7 cellular contexts compared by ENCODE assay signal in the genomic region with DNA sequence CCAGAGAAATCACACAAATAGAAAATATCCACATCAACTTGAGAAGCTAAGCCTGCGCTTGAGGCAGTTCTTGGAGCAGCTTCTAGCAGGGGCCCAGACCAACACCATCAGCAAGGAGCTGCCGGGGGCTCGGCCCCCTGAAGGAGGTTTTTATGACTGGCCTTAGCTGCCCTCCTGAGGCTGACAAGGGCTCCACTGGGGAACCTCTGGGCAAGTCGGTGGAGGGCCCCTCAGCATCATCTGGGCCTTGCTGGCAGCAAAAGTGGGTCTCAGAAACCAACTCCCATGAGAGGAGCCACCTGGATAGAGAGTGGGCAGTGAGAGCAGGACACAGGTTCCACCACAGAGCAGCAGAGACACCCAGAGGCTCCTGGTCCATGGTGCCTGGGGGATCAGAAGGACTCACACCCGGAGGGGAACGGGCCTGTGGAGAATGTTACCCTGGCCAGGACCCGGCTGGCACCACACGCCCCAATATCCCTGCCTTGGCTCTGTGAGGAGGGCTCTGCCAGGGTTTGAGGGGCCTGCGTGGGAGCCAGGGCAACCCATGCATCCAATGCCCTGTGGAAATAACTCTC. TPM values are rescaled to one million over a fixed set of nuclear protein-coding genes. Genes with fewer than 3 reads are reported as not detected.
"Had no signal": no experiment of that assay in that cellular context is flagged by ENCODE, and none has a peak within 500 bp of the region (broad histone marks: within the 10 kb centered on the region; RNA-seq: fewer than 3 reads in every experiment).

No MANE protein-coding gene starts in this region.

- H3K27ac Mint-ChIP-seq: GM23338, H9 had no signal

- H3K4me3 ChIP-seq: GM23338 had no signal

- DNase-seq: H9, HCEC 1CT, IMR-90 had no signal

- H3K4me3 Mint-ChIP-seq: GM23338, H9 had no signal

- FAIRE-seq: H1, H54, HTR-8/SVneo had no signal

RNA-seq across cellular contexts. Expression of a gene that starts 55.9 kb away (rescaled TPM):
- total RNA-seq: GM23338, H1, H9, IMR-90 had no signal
- polyA plus RNA-seq: GM23338, IMR-90 had no signal
